Comparison of ENCODE assay signal across 23 cellular contexts in the genomic region with DNA sequence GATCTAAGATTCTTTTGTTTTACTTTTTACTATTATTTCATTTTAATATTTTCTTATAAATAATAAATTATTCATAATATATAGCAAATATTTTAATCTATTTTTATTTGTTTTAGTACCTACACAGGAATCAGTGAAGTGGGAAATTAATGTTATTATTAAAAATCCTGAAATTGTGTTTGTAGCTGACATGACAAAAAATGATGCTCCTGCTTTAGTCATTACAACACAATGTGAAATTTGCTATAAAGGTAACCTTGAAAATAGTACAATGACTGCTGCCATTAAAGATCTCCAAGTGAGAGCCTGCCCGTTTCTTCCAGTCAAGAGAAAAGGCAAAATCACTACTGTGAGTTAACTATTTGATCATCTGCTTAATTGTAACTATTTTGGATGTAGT.
"Had no signal": no experiment of that assay in that cellular context is flagged by ENCODE, and none has a peak within 500 bp of the region (broad histone marks: within the 10 kb centered on the region; RNA-seq: fewer than 3 reads in every experiment).

No MANE protein-coding gene starts in this region.

- DNase-seq: islet precursor cell; left ventricle myocardium inferior; midbrain; mucosa of descending colon; naive thymus-derived CD4-positive, alpha-beta T cell; ovary; stimulated activated CD4-positive, alpha-beta T cell treated with anti-CD3 and anti-CD28 coated beads, Interleukin-12 subunit alpha, Interleukin-12 subunit beta, amount 100 ng/mL, for 4 hours; stimulated activated CD4-positive, alpha-beta T cell treated with anti-CD3 and anti-CD28 coated beads, Interleukin-15, amount 100 ng/mL, for 24 hours; stimulated activated CD4-positive, alpha-beta T cell treated with anti-CD3 and anti-CD28 coated beads, Interleukin-2, amount 100 ng/mL, for 24 hours; stimulated activated CD4-positive, alpha-beta T cell treated with anti-CD3 and anti-CD28 coated beads, Interleukin-4, amount 100 ng/mL, for 1 hour; stimulated activated naive B cell treated with anti-CD40 and anti-IgM and Interleukin-4, amounts not matched to agents 10 μg/mL and 1 μg/mL and 100 μg/mL, for 72 hours; stimulated activated naive CD8-positive, alpha-beta T cell treated with anti-CD3 and anti-CD28 coated beads, Interleukin-15, Interleukin-2, amounts not matched to agents 100 U/mL and 50 U/mL, for 24 hours; stomach; testis; thyroid gland; transverse colon; upper lobe of left lung had no signal

- H3K9me3 ChIP-seq: left ventricle myocardium inferior, mucosa of descending colon, ovary, right atrium auricular region, stomach, testis, thyroid gland, transverse colon, upper lobe of left lung, vagina had no signal

- ATAC-seq: mucosa of descending colon; naive thymus-derived CD4-positive, alpha-beta T cell; natural killer cell treated with Interleukin-12 subunit alpha and Interleukin-12 subunit beta and Interleukin-15 and Interleukin-18, amount 100 ng/mL, for 72 hours; sciatic nerve; stimulated activated naive B cell treated with anti-CD40 and anti-IgM and Interleukin-4, amounts not matched to agents 10 μg/mL and 1 μg/mL and 100 μg/mL, for 72 hours; stimulated activated naive CD8-positive, alpha-beta T cell treated with anti-CD3 and anti-CD28 coated beads, Interleukin-15, Interleukin-2, amounts not matched to agents 100 U/mL and 50 U/mL, for 24 hours had no signal

- H3K4me1 ChIP-seq: left ventricle myocardium inferior, right atrium auricular region, stomach, testis, thyroid gland, transverse colon, upper lobe of left lung, vagina had no signal

- H3K36me3 ChIP-seq: ovary, thyroid gland had no signal

- H3K27me3 ChIP-seq: ovary, right atrium auricular region, stomach, testis, thyroid gland, transverse colon, upper lobe of left lung, vagina had no signal

- H3K27ac ChIP-seq: left ventricle myocardium inferior, ovary, right atrium auricular region, skin epidermis, stomach, testis, thyroid gland, transverse colon, upper lobe of left lung, vagina had no signal

- H3K4me3 ChIP-seq: left ventricle myocardium inferior, lung, mucosa of descending colon, ovary, right atrium auricular region, skin epidermis, stomach, testis, thyroid gland, transverse colon, upper lobe of left lung, vagina had no signal
